In genomic region chr3:171177553-171177952, GRCh38 we compare ENCODE assay signal across 1 cellular context.
TF ChIP-seq lines count a peak whose summit lies in the region.

No MANE protein-coding gene starts in this region.

TF ChIP-seq in WTC11, 78 proteins besides CTCF, POLR2A, EP300 and RAD21 (continued from another document):
- no peak for TF ChIP-seq ATF6 (CRISPR knock-in tag; IDR thresholded peaks at IDR 0.05)
